In the genomic region with DNA sequence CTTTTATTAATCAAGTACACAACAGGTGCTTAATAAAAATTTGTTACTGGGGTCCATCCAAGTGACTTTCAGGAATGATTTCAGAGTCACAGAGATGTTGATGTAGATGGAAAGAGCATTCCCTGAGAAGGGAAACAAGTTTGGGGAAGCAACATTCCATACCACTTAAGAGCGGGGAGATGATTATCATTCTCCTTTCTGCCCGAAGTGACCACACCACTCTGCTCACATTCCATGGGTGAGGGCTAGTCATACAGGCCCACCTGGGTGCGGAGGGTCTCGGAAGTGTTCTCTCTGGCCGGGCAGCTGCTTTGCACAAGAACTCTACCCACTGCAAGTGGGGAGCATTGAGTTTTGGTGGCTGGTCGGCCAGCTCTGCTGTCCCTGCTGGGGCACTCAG, we compare ENCODE assay signal across 26 cellular contexts.
"Had no signal": no experiment of that assay in that cellular context is flagged by ENCODE, and none has a peak within 500 bp of the region (broad histone marks: within the 10 kb centered on the region; RNA-seq: fewer than 3 reads in every experiment).

No MANE protein-coding gene starts in this region.

- H3K9me3 Mint-ChIP-seq: activated CD4-positive, alpha-beta memory T cell treated with anti-CD3 and anti-CD28 coated beads, Interleukin-2, amount 10 ng/mL, durations not matched to agents 7 days and 5 days; activated naive CD4-positive, alpha-beta T cell treated with anti-CD3 and anti-CD28 coated beads for 36 hours; activated T-helper 17 cell treated with anti-CD3 and anti-CD28 coated beads, Interleukin-2, amount 50 U/mL, for 72 hours; brain had no signal

- H3K4me1 ChIP-seq: SJCRH30 had no signal

- H3K4me3 Mint-ChIP-seq: activated CD4-positive, alpha-beta memory T cell treated with anti-CD3 and anti-CD28 coated beads, Interleukin-2, amount 10 ng/mL, durations not matched to agents 7 days and 5 days; activated CD4-positive, alpha-beta T cell treated with anti-CD3 and anti-CD28 coated beads for 36 hours; activated naive CD4-positive, alpha-beta T cell treated with anti-CD3 and anti-CD28 coated beads for 36 hours; activated naive CD8-positive, alpha-beta T cell; activated T-helper 17 cell treated with anti-CD3 and anti-CD28 coated beads, Interleukin-2, amount 50 U/mL, for 72 hours; brain had no signal

- H3K4me3 ChIP-seq: Peyer's patch, SJCRH30 had no signal

- H3K36me3 ChIP-seq: Peyer's patch, SJCRH30 had no signal

- H3K4me2 ChIP-seq: SK-N-SH had no signal

- ATAC-seq: activated CD4-positive, alpha-beta T cell treated with anti-CD3 and anti-CD28 coated beads for 36 hours; activated T-helper 17 cell treated with anti-CD3 and anti-CD28 coated beads, Interleukin-2, amount 50 U/mL, for 72 hours had no signal

- H3K27me3 Mint-ChIP-seq: activated CD4-positive, alpha-beta memory T cell treated with anti-CD3 and anti-CD28 coated beads, Interleukin-2, amount 10 ng/mL, durations not matched to agents 7 days and 5 days; activated CD4-positive, alpha-beta T cell treated with anti-CD3 and anti-CD28 coated beads for 36 hours; activated naive CD8-positive, alpha-beta T cell; activated T-helper 17 cell treated with anti-CD3 and anti-CD28 coated beads, Interleukin-2, amount 50 U/mL, for 72 hours had no signal

- H3K9me3 ChIP-seq: Peyer's patch, SJCRH30, SK-N-SH had no signal

- H3K9ac ChIP-seq: SK-N-SH had no signal

- FAIRE-seq: astrocyte had no signal

- DNase-seq: activated CD4-positive, alpha-beta memory T cell treated with anti-CD3 and anti-CD28 coated beads, Interleukin-2, amount 10 ng/mL, durations not matched to agents 7 days and 5 days; activated CD4-positive, alpha-beta T cell treated with anti-CD3 and anti-CD28 coated beads for 36 hours; activated CD4-positive, alpha-beta T cell treated with anti-CD3 and anti-CD28 coated beads, Interleukin-2, amount 50 U/mL, for 1 hour; activated gamma-delta T cell; activated naive CD4-positive, alpha-beta T cell treated with anti-CD3 and anti-CD28 coated beads for 36 hours; activated T-cell treated with anti-CD3 and anti-CD28 coated beads for 4 hours; activated T-cell treated with anti-CD3 and anti-CD28 coated beads, Interleukin-2, amount 50 U/mL, for 48 hours; amygdala; Karpas-422; MM.1S; NCI-H1105; NCI-H1436 treated with DMSO at 0.1 percent for 48 hours; NCI-H187; NCI-H2081; NCI-H524; Peyer's patch; Right ventricle myocardium superior; SJCRH30; SK-N-SH; T-helper 1 cell had no signal

- H3K27me3 ChIP-seq: Peyer's patch, SJCRH30 had no signal

- H3K27ac ChIP-seq: Peyer's patch, RWPE1, SJCRH30, VCaP had no signal

- H3K27ac Mint-ChIP-seq: activated CD4-positive, alpha-beta memory T cell treated with anti-CD3 and anti-CD28 coated beads, Interleukin-2, amount 10 ng/mL, durations not matched to agents 7 days and 5 days; activated CD4-positive, alpha-beta T cell treated with anti-CD3 and anti-CD28 coated beads for 36 hours; activated naive CD4-positive, alpha-beta T cell treated with anti-CD3 and anti-CD28 coated beads for 36 hours; activated naive CD8-positive, alpha-beta T cell; activated T-helper 17 cell treated with anti-CD3 and anti-CD28 coated beads, Interleukin-2, amount 50 U/mL, for 72 hours; brain had no signal
